18 cellular contexts compared by ENCODE assay signal in genomic region chr1:4636644-4637380, GRCh38. TPM values are rescaled to one million over a fixed set of nuclear protein-coding genes. Genes with fewer than 3 reads are reported as not detected.
DNase-seq lines count a peak whose midpoint lies in the region; ATAC-seq, FAIRE-seq and TF ChIP-seq lines count a peak whose summit lies in the region.
"Had no signal": no experiment of that assay in that cellular context is flagged by ENCODE, and none has a peak within 500 bp of the region (broad histone marks: within the 10 kb centered on the region; RNA-seq: fewer than 3 reads in every experiment).

No MANE protein-coding gene starts in this region.

- H3K27me3 Mint-ChIP-seq in neural progenitor cell (ENCODE audit: insufficient read depth, low read depth): peaks cover 7% of the 10 kb centered on the region
- H3K27me3 Mint-ChIP-seq in T-cell: peaks cover 9 to 20% of the 10 kb centered on the region in 2 donors

- no peak for TF ChIP-seq POLR2A in H1 (IDR thresholded peaks at IDR 0.05; ENCODE audit: control extremely low read depth in 1 of 2, low read depth in 2 of 2, low read length in 2 of 2)

- H3K79me2 ChIP-seq in H1 (ENCODE audit: control insufficient read depth in 1 of 2, insufficient read depth in 2 of 2, low read length in 2 of 2) (no peaks in the 10 kb centered on the region), neural progenitor cell (ENCODE audit: low read depth) (no peaks in the 10 kb centered on the region)

- ATAC-seq in T-cell (replicated peaks in 1 of 4) (no peak), foreskin keratinocyte (no peak)

- H2BK120ac ChIP-seq in H1 (replicated peaks; ENCODE audit: low read depth, low read length): no peak overlapping the region

- no peak overlapping the region for H2AFZ ChIP-seq in H1 (ENCODE audit: low read length)
- no peak overlapping the region for H2AFZ ChIP-seq in neural progenitor cell (replicated peaks)

- no peak overlapping the region for H3K14ac ChIP-seq in H1 (ENCODE audit: insufficient read length)

- no peaks in the 10 kb centered on the region; the same call in 1 of the 2 replicates for H3K23me2 ChIP-seq in H1 (ENCODE audit: low read depth, low read length)

- no peaks in the 10 kb centered on the region for H3K9me3 ChIP-seq in H1 (ENCODE audit: insufficient read depth in 2 of 2, low read depth in 1 of 2, low read length in 1 of 2)
- no peaks in the 10 kb centered on the region for H3K9me3 ChIP-seq in neural progenitor cell (ENCODE audit: low read depth)
- H3K9me3 ChIP-seq: BE2C, Caco-2, HAP-1 had no signal

- peak overlapping the region; percentile 60 for H3K4ac ChIP-seq in H1 (replicated peaks; ENCODE audit: insufficient read length, low read depth, low read length)

- H3F3A ChIP-seq in neural progenitor cell (ENCODE audit: low read depth): no peaks in the 10 kb centered on the region

- POLR2A ChIA-PET in H1 (lab: Charles Lee; ENCODE audit: partially characterized antibody): no interaction called here
- POLR2A ChIA-PET in T-cell (lab: Charles Lee): no interaction called here

- no peak for TF ChIP-seq CTCF in H1 (IDR thresholded peaks at IDR 0.05; ENCODE audit: control extremely low read depth in 1 of 3, insufficient read depth in 1 of 3, low read depth in 1 of 3, low read length in 3 of 3)
- TF ChIP-seq CTCF in neural progenitor cell (IDR thresholded peaks at IDR 0.05): no peak
- TF ChIP-seq CTCF in foreskin keratinocyte (conservative IDR thresholded peaks at IDR 0.05): no peak

- H4K5ac ChIP-seq in H1 (ENCODE audit: insufficient read length, low read depth, low read length): no peak overlapping the region

- no peaks in the 10 kb centered on the region for H3K27me3 ChIP-seq in H1 (replicated peaks in 1 of 4; ENCODE audit: control insufficient read depth in 3 of 4, extremely low read depth in 1 of 4, insufficient read depth in 3 of 4, low read length in 3 of 4)
- H3K27me3 ChIP-seq in neural progenitor cell: no peaks in the 10 kb centered on the region
- no peaks in the 10 kb centered on the region for H3K27me3 ChIP-seq in foreskin keratinocyte
- H3K27me3 ChIP-seq: BE2C had no signal

- H3K4me3 ChIP-seq in H1 (ENCODE audit: extremely low read depth in 1 of 4, insufficient read depth in 2 of 4, low read depth in 3 of 4, low read length in 4 of 4) (no peak overlapping the region), neural progenitor cell (no peak overlapping the region)
- H3K4me3 ChIP-seq: HAP-1 had no signal

- H3K9ac ChIP-seq in H1 (replicated peaks in 1 of 4; ENCODE audit: extremely low read depth in 1 of 4, low read depth in 3 of 4, low read length in 3 of 4): no peak overlapping the region
- H3K9ac ChIP-seq in neural progenitor cell: no peak overlapping the region

- H3K36me3 Mint-ChIP-seq in neural progenitor cell (no peaks in the 10 kb centered on the region), T-cell (no peaks in the 10 kb centered on the region)

- H4K91ac ChIP-seq in H1 (replicated peaks; ENCODE audit: insufficient read length, low read length): no peak overlapping the region

- H2AK5ac ChIP-seq in H1 (ENCODE audit: low read depth, low read length): no peak overlapping the region

- TF ChIP-seq EP300 in H1 (IDR thresholded peaks at IDR 0.05; ENCODE audit: borderline replicate concordance in 1 of 2, low read depth in 2 of 2, low read length in 2 of 2): no peak

- H3K4me2 ChIP-seq in H1 (ENCODE audit: insufficient read depth in 1 of 2, low read depth in 2 of 2, low read length in 2 of 2): no peak overlapping the region
- H3K4me2 ChIP-seq in neural progenitor cell: no peak overlapping the region

- H3K23ac ChIP-seq in H1 (ENCODE audit: insufficient read length): no peak overlapping the region

- H3K4me3 Mint-ChIP-seq in neural progenitor cell (no peak overlapping the region), T-cell (no peak overlapping the region)
- H3K4me3 Mint-ChIP-seq: CD4-positive, alpha-beta T cell had no signal

- H3K9me3 Mint-ChIP-seq in neural progenitor cell (no peaks in the 10 kb centered on the region), T-cell (no peaks in the 10 kb centered on the region)
- H3K9me3 Mint-ChIP-seq: CD4-positive, alpha-beta T cell had no signal

- no peak overlapping the region for H4K8ac ChIP-seq in H1 (ENCODE audit: extremely low read depth, insufficient read depth, low read length)

- H3K36me3 ChIP-seq in H1 (ENCODE audit: control insufficient read depth in 2 of 4, insufficient read depth in 4 of 4, low read length in 3 of 4) (no peaks in the 10 kb centered on the region), neural progenitor cell (no peaks in the 10 kb centered on the region)
- H3K36me3 ChIP-seq: BE2C, HAP-1 had no signal

- no peak overlapping the region for H2BK15ac ChIP-seq in H1 (ENCODE audit: low read length)

- H3K56ac ChIP-seq in H1 (replicated peaks; ENCODE audit: insufficient read length, low read depth, low read length): no peak overlapping the region

- TF ChIP-seq RAD21 in H1 (IDR thresholded peaks at IDR 0.05 in 1 of 2, conservative IDR thresholded peaks at IDR 0.05 in 1 of 2; ENCODE audit: low read depth in 2 of 2, low read length in 2 of 2): no peak

- peak; percentile 78 for DNase-seq in ELF-1 (ENCODE audit: low read depth, low spot score)
- no peak for DNase-seq in H1 (ENCODE audit: low read depth in 1 of 2, low spot score in 2 of 2)
- DNase-seq in neural progenitor cell (ENCODE audit: low spot score): no peak
- DNase-seq in T-cell: no peak
- DNase-seq in NCI-H526 (lab: John Stamatoyannopoulos, UW): no peak
- DNase-seq in NCI-H1092 (lab: John Stamatoyannopoulos, UW): no peak
- DNase-seq in foreskin keratinocyte: no peak
- DNase-seq: ACHN; BE2C; C1 segment of cervical spinal cord; Caco-2; CD4-positive, alpha-beta T cell; GF-D8 had no signal

- H3K27ac Mint-ChIP-seq in neural progenitor cell (peak overlapping the region; percentile 94), T-cell (no peak overlapping the region)
- H3K27ac Mint-ChIP-seq: CD4-positive, alpha-beta T cell had no signal

- no peak overlapping the region for H3K18ac ChIP-seq in H1 (ENCODE audit: extremely low read depth, low read length)

- H3K4me1 Mint-ChIP-seq in neural progenitor cell (peaks cover 43% of the 10 kb centered on the region), T-cell (no peaks in the 10 kb centered on the region)

- H3K27ac ChIP-seq in H1 (ENCODE audit: low read depth, low read length): no peak overlapping the region
- H3K27ac ChIP-seq in neural progenitor cell: no peak overlapping the region
- H3K27ac ChIP-seq in foreskin keratinocyte: no peak overlapping the region
- H3K27ac ChIP-seq: HL-60 had no signal

- H2BK5ac ChIP-seq in H1 (ENCODE audit: low read depth, low read length): no peak overlapping the region

- no peaks in the 10 kb centered on the region for H3K79me1 ChIP-seq in H1 (ENCODE audit: low read depth, low read length)

- H3K4me1 ChIP-seq in H1 (replicated peaks in 1 of 4; ENCODE audit: control insufficient read depth in 3 of 4, insufficient read depth in 4 of 4, low read length in 3 of 4) (peaks cover 0 to 8% (median 2%) of the 10 kb centered on the region in 4 experiments; a peak in 4 of 7 replicates), neural progenitor cell (peaks cover 6% of the 10 kb centered on the region), foreskin keratinocyte (no peaks in the 10 kb centered on the region)
- H3K4me1 ChIP-seq: BE2C, Caco-2, HAP-1 had no signal

- H2BK20ac ChIP-seq in H1 (ENCODE audit: low read length): no peak overlapping the region

- H4K20me1 ChIP-seq in H1 (replicated peaks in 1 of 2; ENCODE audit: control insufficient read depth in 1 of 2, insufficient read depth in 2 of 2, low read length in 2 of 2) (no peaks in the 10 kb centered on the region), neural progenitor cell (ENCODE audit: low read depth) (no peaks in the 10 kb centered on the region)

- 91% methylated on average over 23 of the region's 23 CpGs; no CpG with 5 or more reads in 1 of the 2 experiments for WGBS in H1 (ENCODE audit: extremely low coverage in 1 of 2, insufficient coverage in 1 of 2, insufficient read length in 1 of 2, insufficient replicate concordance in 2 of 2, low coverage in 1 of 2, low lambda C conversion rate in 2 of 2, missing lambda C conversion rate in 1 of 2), 2 experiments

- CTCF ChIA-PET in H1 (lab: Charles Lee; ENCODE audit: partially characterized antibody): interaction anchor here (1.3 kb wide), 1 partner anchor 17 kb away, joined by 3 read pairs; no protein-coding TSS in a partner anchor
- CTCF ChIA-PET in T-cell (lab: Charles Lee): no interaction called here

- peak overlapping the region; percentile 42; the same call in 1 of the 2 replicates for H2BK12ac ChIP-seq in H1 (ENCODE audit: low read depth, low read length)

- no peak for FAIRE-seq in H1 (lab: Jason Lieb, UNC)
- FAIRE-seq: A204.1, D721Med, GM19239 had no signal

TF ChIP-seq in H1, 55 proteins besides CTCF, POLR2A, EP300 and RAD21:
- TF ChIP-seq HDAC2 (IDR thresholded peaks at IDR 0.05; ENCODE audit: borderline replicate concordance in 1 of 2, low read depth in 2 of 2, low read length in 2 of 2) (no peak), NANOG (IDR thresholded peaks at IDR 0.05; ENCODE audit: insufficient read depth, low read depth, low read length, poor library complexity, severe bottlenecking) (no peak), BACH1 (IDR thresholded peaks at IDR 0.05; ENCODE audit: low read length) (no peak)
TF ChIP-seq in H1: peak in this region for 0.

RNA-seq across cellular contexts. Expression of gene AJAP1, which starts 17.6 kb away (rescaled TPM):
- 6.2 and 6.6 TPM in 2 replicates for total RNA-seq in H1 (2021; fragmentation: NEBNext Ultra II Directional; extraction: Animal tissue kit (Norgen Biotek cat#: 25700))
- polyA plus RNA-seq in H1 (2011; rRNA removed): 1.9 and 2.2 TPM in 2 replicates
- 1.7 TPM for polyA plus RNA-seq in H1 (2011; cell fraction: cytosol; rRNA removed)
- polyA plus RNA-seq in H1 (2011; cell fraction: nucleus; rRNA removed): 3.2 TPM
- polyA plus RNA-seq in H1 (2012, experiment 1 of 2): 1.9 to 2.8 TPM (median 2.2 TPM) in 4 replicates
- 1.4 TPM for polyA plus RNA-seq in H1 (2012, experiment 2 of 2)
- 2.6 TPM for polyA plus RNA-seq in H1 (2013, experiment 1 of 2)
- 2.9 TPM for polyA plus RNA-seq in H1 (2013, experiment 2 of 2)
- 1.5 and 2.4 TPM in 2 replicates for polyA minus RNA-seq in H1 (2011; rRNA and poly(A)+ RNA removed)
- polyA minus RNA-seq in H1 (2011; cell fraction: cytosol; rRNA and poly(A)+ RNA removed): 0.95 TPM
- polyA minus RNA-seq in H1 (2011; cell fraction: nucleus; rRNA and poly(A)+ RNA removed): 3.6 TPM
- 0.19 and 0.21 TPM in 2 replicates for total RNA-seq in neural progenitor cell (ENCODE audit: low replicate concordance)
- total RNA-seq in T-cell: 1 to 10 TPM in 1 of 5 donors, under 1 TPM in 4; 0.44 to 4.4 (median 0.61) TPM
- total RNA-seq in foreskin keratinocyte: 13.0 and 13.4 TPM in 2 replicates
- polyA plus RNA-seq in foreskin keratinocyte: 6.4 and 7.9 TPM in 2 replicates
- total RNA-seq: Caco-2 had no signal
